1 cellular context compared by ENCODE assay signal in the genomic region with DNA sequence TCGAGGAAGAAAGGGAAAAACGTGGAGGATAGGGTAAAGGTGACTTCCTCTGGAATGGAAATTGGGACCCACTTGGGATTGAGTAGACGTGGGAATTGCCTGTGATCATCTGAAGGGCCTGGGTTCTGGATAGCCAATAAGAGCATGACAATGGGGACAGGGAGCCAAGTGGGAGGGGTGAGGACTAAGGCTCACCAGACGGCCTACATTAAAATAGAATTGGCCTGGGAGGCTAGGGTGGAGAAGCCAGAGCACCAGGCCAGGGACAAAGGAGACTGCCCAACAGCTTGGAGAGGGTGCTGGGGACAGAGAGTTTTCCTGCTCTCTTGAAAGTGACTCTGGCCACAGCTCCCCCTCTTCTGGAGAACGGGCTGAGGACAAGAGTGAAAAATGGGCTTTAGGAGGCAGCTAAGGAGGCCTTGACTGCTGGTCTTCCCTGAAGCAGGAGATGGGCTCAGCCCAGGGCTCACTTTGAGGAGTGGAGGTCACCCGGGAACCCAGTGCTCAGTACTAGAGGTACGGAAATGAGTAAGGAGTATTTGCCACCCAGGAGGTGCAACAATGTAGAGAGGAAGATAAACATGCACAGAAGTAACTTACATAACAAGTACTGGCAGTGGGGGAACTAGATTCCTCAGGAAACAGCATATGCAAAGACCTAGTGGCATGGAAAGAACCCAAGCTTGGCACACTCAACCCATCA.
TF ChIP-seq lines count a peak whose summit lies in the region.

No MANE protein-coding gene starts in this region.

TF ChIP-seq in H1, 55 proteins besides CTCF, POLR2A, EP300 and RAD21:
- TF ChIP-seq EZH2 (IDR thresholded peaks at IDR 0.05; ENCODE audit: low read depth, low read length, severe bottlenecking) (no peak), KDM4A (IDR thresholded peaks at IDR 0.05; ENCODE audit: low read depth, low read length, severe bottlenecking) (no peak), RXRA (IDR thresholded peaks at IDR 0.05; ENCODE audit: insufficient read depth, low read depth, low read length) (no peak), TAF7 (optimal IDR thresholded peaks at IDR 0.05; ENCODE audit: borderline replicate concordance, low read depth, low read length) (peak; percentile 11)
